20 cellular contexts compared by ENCODE assay signal in genomic region chr1:220431840-220432239, GRCh38.
DNase-seq lines count a peak whose midpoint lies in the region; ATAC-seq, FAIRE-seq and TF ChIP-seq lines count a peak whose summit lies in the region.
"Had no signal": no experiment of that assay in that cellular context is flagged by ENCODE, and none has a peak within 500 bp of the region (broad histone marks: within the 10 kb centered on the region; RNA-seq: fewer than 3 reads in every experiment).

No MANE protein-coding gene starts in this region.

- H3K9me3 ChIP-seq in BE2C (no peaks in the 10 kb centered on the region), GM12878 (replicated peaks; ENCODE audit: control insufficient read depth, insufficient read depth, low read length) (no peaks in the 10 kb centered on the region), trophoblast cell (ENCODE audit: insufficient read depth, low read depth, low read length) (no peaks in the 10 kb centered on the region)
- H3K9me3 ChIP-seq: HAP-1 had no signal

- H3K18ac ChIP-seq in trophoblast cell (ENCODE audit: low read length), result no peak overlapping the region

- no peak overlapping the region for H2BK5ac ChIP-seq in trophoblast cell (ENCODE audit: low read depth, low read length, poor library complexity)

- H3K36me3 ChIP-seq in BE2C, result no peaks in the 10 kb centered on the region
- H3K36me3 ChIP-seq in GM12878 (ENCODE audit: control insufficient read depth in 2 of 2, insufficient read depth in 2 of 2, low read length in 1 of 2), result no peaks in the 10 kb centered on the region
- no peaks in the 10 kb centered on the region for H3K36me3 ChIP-seq in trophoblast cell (ENCODE audit: control insufficient read depth in 1 of 2, insufficient read depth in 2 of 2, low read length in 2 of 2)
- H3K36me3 ChIP-seq: HAP-1 had no signal

- RAD21 ChIA-PET in GM12878 (lab: Charles Lee; ENCODE audit: unreplicated experiment), result no interaction called here

- H3K4me1 ChIP-seq in BE2C, result no peaks in the 10 kb centered on the region
- no peaks in the 10 kb centered on the region for H3K4me1 ChIP-seq in GM12878 (ENCODE audit: control insufficient read depth, insufficient read depth, low read length)
- peaks cover 10 to 14% of the 10 kb centered on the region in 2 experiments for H3K4me1 ChIP-seq in trophoblast cell (ENCODE audit: control insufficient read depth in 1 of 2, insufficient read depth in 2 of 2, low read length in 2 of 2)
- H3K4me1 ChIP-seq: HAP-1 had no signal

- DNase-seq in BE2C, result peak; percentile 7
- peak; percentile 61 for DNase-seq in NCI-H2029 treated with DMSO at 0.1 percent for 48 hours (lab: John Stamatoyannopoulos, UW)
- no peak for DNase-seq in GM12878 (ENCODE audit: low read depth, low spot score)
- peak; percentile 35 to 84 for DNase-seq in trophoblast cell
- no peak for DNase-seq in NCI-H146 (lab: John Stamatoyannopoulos, UW)
- no peak for DNase-seq in hepatic stellate cell (ENCODE audit: low spot score)
- DNase-seq: AML-193; Calu3; CD8-positive, alpha-beta memory T cell; KG1; NCI-H1092 treated with DMSO at 0.1 percent for 48 hours; NCI-H748 treated with DMSO at 0.1 percent for 48 hours; SW 1271 had no signal

- no TSS peak for BruUV-seq in GM12878 (replicated peaks; lab: Mats Ljungman, UMichigan)

- H2AFZ ChIP-seq in GM12878 (ENCODE audit: control insufficient read depth, low read depth, low read length) (no peak overlapping the region), trophoblast cell (ENCODE audit: insufficient read depth, low read length, poor library complexity) (no peak overlapping the region)
- H2AFZ ChIP-seq: GM23248 had no signal

- no peak overlapping the region for H2AK5ac ChIP-seq in trophoblast cell (ENCODE audit: low read length)

- SMC1A ChIA-PET in GM12878 (lab: Charles Lee; ENCODE audit: uncharacterized antibody, unreplicated experiment), result no interaction called here

- no peak for TF ChIP-seq EP300 in GM12878 (IDR thresholded peaks at IDR 0.05; ENCODE audit: borderline replicate concordance in 1 of 2, control insufficient read depth in 1 of 2, low read depth in 2 of 2, low read length in 2 of 2)

- WGBS in GM12878 (ENCODE audit: insufficient coverage, insufficient replicate concordance, low lambda C conversion rate, missing lambda C conversion rate), result 24% methylated on average over 7 of the region's 7 CpGs
- no CpG with 5 or more reads among the region's 7 CpGs for WGBS in trophoblast cell (ENCODE audit: extremely low coverage, insufficient coverage, insufficient read length)

- no peak for TF ChIP-seq CTCF in BE2C (IDR thresholded peaks at IDR 0.05; ENCODE audit: low read depth, low read length)
- no peak for TF ChIP-seq CTCF in GM12878 (IDR thresholded peaks at IDR 0.05 in 2 of 3, conservative IDR thresholded peaks at IDR 0.05 in 1 of 3; ENCODE audit: control insufficient read depth in 2 of 3, extremely low read depth in 1 of 3, insufficient read depth in 1 of 3, low read depth in 3 of 3, low read length in 3 of 3)

- CTCF ChIA-PET in GM12878 (lab: Yijun Ruan, JAX), result interaction anchor here (0.7 to 1.0 kb wide), 2 partner anchors 15 to 136 kb away, joined by 3 to 4 read pairs; no protein-coding TSS in a partner anchor

- H4K8ac ChIP-seq in trophoblast cell (ENCODE audit: low read depth, low read length), result no peak overlapping the region

- H2BK120ac ChIP-seq in trophoblast cell (ENCODE audit: insufficient read depth, low read length, poor library complexity), result no peak overlapping the region

- TF ChIP-seq RAD21 in GM12878 (IDR thresholded peaks at IDR 0.05; ENCODE audit: insufficient read depth, low read depth, low read length), result no peak

- H3K79me2 ChIP-seq in GM12878 (ENCODE audit: control insufficient read depth, insufficient read depth, low read length) (no peaks in the 10 kb centered on the region), trophoblast cell (ENCODE audit: control insufficient read depth, insufficient read depth, low read length, poor library complexity) (no peaks in the 10 kb centered on the region)

- H3K27me3 ChIP-seq in BE2C (no peaks in the 10 kb centered on the region; the same call in 1 of the 2 replicates), GM12878 (replicated peaks in 1 of 2; ENCODE audit: control insufficient read depth in 2 of 2, insufficient read depth in 2 of 2, low read length in 1 of 2) (no peaks in the 10 kb centered on the region), trophoblast cell (ENCODE audit: insufficient read depth, low read length) (no peaks in the 10 kb centered on the region)

- no peak for ATAC-seq in GM12878
- ATAC-seq in GM19351 (IDR thresholded peaks at IDR 0.05; ENCODE audit: unreplicated experiment), result no peak
- no peak for ATAC-seq in HG03571 (IDR thresholded peaks at IDR 0.05; ENCODE audit: unreplicated experiment)
- ATAC-seq: Panc1 had no signal

- H4K91ac ChIP-seq in trophoblast cell (ENCODE audit: low read depth, low read length), result no peak overlapping the region

- no peak overlapping the region for H2BK12ac ChIP-seq in trophoblast cell (ENCODE audit: low read length)

- in situ Hi-C loops in GM12878 (cut with MboI), result no loop called here

- H3K23ac ChIP-seq in trophoblast cell (ENCODE audit: low read length), result no peak overlapping the region

- no peak for TF ChIP-seq POLR2A in GM12878 (IDR thresholded peaks at IDR 0.05; ENCODE audit: low read depth, low read length)

- H3K4me2 ChIP-seq in GM12878 (ENCODE audit: control insufficient read depth, insufficient read depth), result no peak overlapping the region
- H3K4me2 ChIP-seq in trophoblast cell (ENCODE audit: low read length), result no peak overlapping the region

- H3K14ac ChIP-seq in trophoblast cell (ENCODE audit: low read length), result no peak overlapping the region

- no peaks in the 10 kb centered on the region for H4K20me1 ChIP-seq in GM12878 (ENCODE audit: control insufficient read depth, insufficient read depth)

- H3K4me3 ChIP-seq in BE2C (ENCODE audit: low read depth, low read length) (no peak overlapping the region), GM12878 (no peak overlapping the region), trophoblast cell (ENCODE audit: low read depth, low read length) (no peak overlapping the region)
- H3K4me3 ChIP-seq: GM23248, HAP-1, SK-N-MC had no signal

- no peak overlapping the region for H4K12ac ChIP-seq in trophoblast cell (ENCODE audit: low read depth, low read length)

- H3K79me1 ChIP-seq in trophoblast cell (ENCODE audit: low read length), result peaks cover 2% of the 10 kb centered on the region

- H3K27ac ChIP-seq in GM12878 (ENCODE audit: control insufficient read depth, insufficient read depth) (no peak overlapping the region), trophoblast cell (ENCODE audit: low read depth, low read length) (no peak overlapping the region)
- H3K27ac ChIP-seq: C4-2B, GM23248, SK-N-MC had no signal

- intact Hi-C loops in GM12878 (cut with micrococcal nuclease; ENCODE audit: unreplicated experiment), result no loop called here

- H3K9ac ChIP-seq in GM12878 (ENCODE audit: control insufficient read depth, insufficient read depth, low read length), result no peak overlapping the region
- H3K9ac ChIP-seq in trophoblast cell (ENCODE audit: low read length), result no peak overlapping the region
- H3K9ac ChIP-seq: GM23248 had no signal

- POLR2A ChIA-PET in GM12878 (lab: Charles Lee), result no interaction called here

- H3K4ac ChIP-seq in trophoblast cell (ENCODE audit: low read depth, low read length), result no peak overlapping the region

- no peak for FAIRE-seq in GM12878 (lab: Jason Lieb, UNC)

TF ChIP-seq in GM12878, 131 proteins besides CTCF, POLR2A, EP300 and RAD21:
- TF ChIP-seq RAD51 (IDR thresholded peaks at IDR 0.05), result peak; percentile 20; the same call in 1 of the 2 replicates
- TF ChIP-seq ZNF24 (IDR thresholded peaks at IDR 0.05), result no peak

Comparison
In these comparisons a context has a peak if more than half of its experiments do, and no peak if none do; other contexts are left out.
1. DNase-seq: peak in BE2C (single experiment), NCI-H2029 treated with DMSO at 0.1 percent for 48 hours (single experiment) and trophoblast cell (2 of 2); none in GM12878 (single experiment), NCI-H146 (single experiment) and hepatic stellate cell (single experiment).